Comparison of ENCODE assay signal across 8 cellular contexts in the genomic region with DNA sequence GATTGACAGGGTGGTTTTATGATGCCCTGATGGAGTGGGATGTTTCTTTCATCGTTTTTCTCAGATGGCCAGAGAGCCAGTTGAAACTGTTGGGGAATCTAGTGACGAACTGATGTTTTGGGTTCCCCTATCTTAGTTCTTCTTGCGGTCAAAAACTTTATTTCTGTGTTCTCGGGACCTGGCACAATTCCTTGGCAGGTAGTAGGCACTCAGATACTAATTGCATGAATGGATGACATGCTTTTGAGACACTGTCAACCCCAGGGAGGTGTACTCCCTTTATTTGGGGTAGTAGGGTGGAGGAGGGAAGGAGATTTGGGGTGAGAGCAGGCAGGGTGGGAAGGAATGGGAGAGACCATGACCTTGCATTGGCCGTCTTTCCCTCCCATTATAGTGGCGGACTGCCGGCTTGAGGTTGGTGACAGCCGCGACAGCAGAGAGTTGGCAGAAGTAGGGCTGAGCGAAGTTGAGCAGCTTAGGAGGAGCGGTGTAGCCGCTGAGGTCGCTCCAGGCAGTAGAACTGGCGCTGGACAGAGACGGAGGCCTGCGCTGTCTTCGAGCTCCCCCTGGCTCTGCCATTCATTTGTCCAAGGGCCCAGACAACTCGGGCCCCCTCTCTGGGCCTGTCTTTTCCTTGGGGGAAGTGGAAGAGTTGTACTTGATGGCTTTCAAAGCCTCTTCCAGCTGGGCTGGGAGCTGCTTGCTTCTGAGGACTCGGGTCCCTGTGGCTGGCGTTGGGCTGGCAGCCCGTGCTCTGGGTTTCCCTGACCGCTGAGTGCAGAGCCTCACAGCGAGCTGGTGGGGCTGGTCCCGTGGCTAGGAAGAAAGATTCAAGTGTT. TPM values are rescaled to one million over a fixed set of nuclear protein-coding genes. Genes with fewer than 3 reads are reported as not detected.
DNase-seq lines count a peak whose midpoint lies in the region; ATAC-seq and TF ChIP-seq lines count a peak whose summit lies in the region.

No MANE protein-coding gene starts in this region.

- 64 to 73% methylated on average over 24 of the region's 24 CpGs for WGBS in testis, 2 donors

- no peak for TF ChIP-seq POLR2A in testis (IDR thresholded peaks at IDR 0.05)

- H3K4me3 Mint-ChIP-seq in Calu3 (ENCODE audit: low read depth, unreplicated experiment), result peak overlapping the region; percentile 81
- H3K4me3 Mint-ChIP-seq in activated naive CD8-positive, alpha-beta T cell treated with anti-CD3 and anti-CD28 coated beads, Interleukin-2, amount 50 U/mL, for 24 hours, result peak overlapping the region; percentile 86
- peak overlapping the region; percentile 86 to 92 for H3K4me3 Mint-ChIP-seq in stimulated activated naive B cell treated with anti-CD40 and anti-IgM and Interleukin-4, amounts not matched to agents 10 μg/mL and 1 μg/mL and 100 μg/mL, for 72 hours

- no peaks in the 10 kb centered on the region for H3K27me3 Mint-ChIP-seq in Calu3 (ENCODE audit: unreplicated experiment)
- H3K27me3 Mint-ChIP-seq in activated naive CD8-positive, alpha-beta T cell treated with anti-CD3 and anti-CD28 coated beads, Interleukin-2, amount 50 U/mL, for 24 hours, result no peaks in the 10 kb centered on the region
- no peaks in the 10 kb centered on the region for H3K27me3 Mint-ChIP-seq in stimulated activated naive B cell treated with anti-CD40 and anti-IgM and Interleukin-4, amounts not matched to agents 10 μg/mL and 1 μg/mL and 100 μg/mL, for 72 hours

- H3K27ac ChIP-seq in testis, result no peak overlapping the region

- intact Hi-C loops in Calu3 (cut with micrococcal nuclease; ENCODE audit: unreplicated experiment), result no loop called here
- intact Hi-C loops in testis (cut with DNase I; ENCODE audit: low total_unique reads), result no loop called here

- H3K36me3 Mint-ChIP-seq in Calu3 (ENCODE audit: insufficient read depth, unreplicated experiment), result peaks cover 81% of the 10 kb centered on the region
- H3K36me3 Mint-ChIP-seq in activated naive CD8-positive, alpha-beta T cell treated with anti-CD3 and anti-CD28 coated beads, Interleukin-2, amount 50 U/mL, for 24 hours (ENCODE audit: low read depth), result peaks cover 49% of the 10 kb centered on the region
- H3K36me3 Mint-ChIP-seq in stimulated activated naive B cell treated with anti-CD40 and anti-IgM and Interleukin-4, amounts not matched to agents 10 μg/mL and 1 μg/mL and 100 μg/mL, for 72 hours, result peaks cover 56 to 64% of the 10 kb centered on the region in 2 donors

- H3K4me1 ChIP-seq in testis, result peaks cover 7% of the 10 kb centered on the region

- CTCF ChIA-PET in Calu3 (lab: Charles Lee), result interaction anchor here (0.9 to 2.6 kb wide), 9 partner anchors 8 to 163 kb away, joined by 3 to 5 read pairs (median 4); no protein-coding TSS in a partner anchor

- no peaks in the 10 kb centered on the region for H3K27me3 ChIP-seq in kidney epithelial cell (ENCODE audit: control insufficient read depth, insufficient read depth, low read length)
- H3K27me3 ChIP-seq in testis, result no peaks in the 10 kb centered on the region

- H3K27ac Mint-ChIP-seq in Calu3 (ENCODE audit: unreplicated experiment), result peak overlapping the region; percentile 74
- H3K27ac Mint-ChIP-seq in activated naive CD8-positive, alpha-beta T cell treated with anti-CD3 and anti-CD28 coated beads, Interleukin-2, amount 50 U/mL, for 24 hours, result peak overlapping the region; percentile 81
- peak overlapping the region; percentile 73 for H3K27ac Mint-ChIP-seq in stimulated activated naive B cell treated with anti-CD40 and anti-IgM and Interleukin-4, amounts not matched to agents 10 μg/mL and 1 μg/mL and 100 μg/mL, for 72 hours

- no TSS peak for BruUV-seq in Calu3 (replicated peaks; lab: Mats Ljungman, UMichigan)

- H3K36me3 ChIP-seq in kidney epithelial cell (ENCODE audit: control insufficient read depth, insufficient read depth, low read length) (no peaks in the 10 kb centered on the region), testis (ENCODE audit: low read depth, missing control alignments) (no peaks in the 10 kb centered on the region)

- H3K4me3 ChIP-seq in kidney epithelial cell (ENCODE audit: low read depth, low read length) (peak overlapping the region; percentile 10), testis (no peak overlapping the region)

- DNase-seq in Calu3 (peak; percentile 53), NOMO-1 treated with DMSO at 0.1 percent for 48 hours (lab: John Stamatoyannopoulos, UW; ENCODE audit: unreplicated experiment) (peak; percentile 49), kidney epithelial cell (ENCODE audit: low read depth) (no peak), NCI-H2081 treated with DMSO at 0.1 percent for 48 hours (lab: John Stamatoyannopoulos, UW) (no peak), H4 (ENCODE audit: low spot score) (no peak), testis (no peak)
- DNase-seq in activated naive CD8-positive, alpha-beta T cell treated with anti-CD3 and anti-CD28 coated beads, Interleukin-2, amount 50 U/mL, for 24 hours, result peak; percentile 44
- no peak for DNase-seq in stimulated activated naive B cell treated with anti-CD40 and anti-IgM and Interleukin-4, amounts not matched to agents 10 μg/mL and 1 μg/mL and 100 μg/mL, for 72 hours

- peaks cover 61% of the 10 kb centered on the region for H3K4me1 Mint-ChIP-seq in Calu3 (ENCODE audit: low read depth, unreplicated experiment)
- H3K4me1 Mint-ChIP-seq in activated naive CD8-positive, alpha-beta T cell treated with anti-CD3 and anti-CD28 coated beads, Interleukin-2, amount 50 U/mL, for 24 hours, result peaks cover 75% of the 10 kb centered on the region
- peaks cover 65 to 79% of the 10 kb centered on the region in 2 donors for H3K4me1 Mint-ChIP-seq in stimulated activated naive B cell treated with anti-CD40 and anti-IgM and Interleukin-4, amounts not matched to agents 10 μg/mL and 1 μg/mL and 100 μg/mL, for 72 hours

- TF ChIP-seq CTCF in Calu3 (IDR thresholded peaks at IDR 0.05; ENCODE audit: unreplicated experiment) (no peak), kidney epithelial cell (IDR thresholded peaks at IDR 0.05; ENCODE audit: insufficient read depth, low read length, poor library complexity, severe bottlenecking) (peak; percentile 52), testis (IDR thresholded peaks at IDR 0.05) (no peak)

- H3K9me3 ChIP-seq in testis, result no peaks in the 10 kb centered on the region

- peaks cover 6% of the 10 kb centered on the region for H3K9me3 Mint-ChIP-seq in Calu3 (ENCODE audit: low read depth, unreplicated experiment)
- peaks cover 9% of the 10 kb centered on the region for H3K9me3 Mint-ChIP-seq in activated naive CD8-positive, alpha-beta T cell treated with anti-CD3 and anti-CD28 coated beads, Interleukin-2, amount 50 U/mL, for 24 hours
- H3K9me3 Mint-ChIP-seq in stimulated activated naive B cell treated with anti-CD40 and anti-IgM and Interleukin-4, amounts not matched to agents 10 μg/mL and 1 μg/mL and 100 μg/mL, for 72 hours, result peaks cover 4 to 11% of the 10 kb centered on the region in 2 donors

- peak; percentile 39 for ATAC-seq in activated naive CD8-positive, alpha-beta T cell treated with anti-CD3 and anti-CD28 coated beads, Interleukin-2, amount 50 U/mL, for 24 hours
- no peak for ATAC-seq in stimulated activated naive B cell treated with anti-CD40 and anti-IgM and Interleukin-4, amounts not matched to agents 10 μg/mL and 1 μg/mL and 100 μg/mL, for 72 hours (replicated peaks)

RNA-seq across cellular contexts. Expression of a gene that starts 2.6 kb away (rescaled TPM):
- 23.3 and 24.4 TPM in 2 replicates for total RNA-seq in Calu3 (2022)
- 11.0 and 13.7 TPM in 2 replicates for total RNA-seq in kidney epithelial cell
- 4.7 and 4.9 TPM in 2 replicates for total RNA-seq in H4 (2014; rRNA removed; shearing (Covaris generic))
- 10 to 100 TPM in 1 of 2 donors, 1 to 10 TPM in 1; 9.7 to 12.2 TPM for total RNA-seq in testis
- polyA plus RNA-seq in testis (ENCODE audit: insufficient read depth, low read depth, low replicate concordance), result 4.3 TPM

Comparison
In these comparisons a context has a peak if more than half of its experiments do, and no peak if none do; other contexts are left out.
1. DNase-seq: peak in Calu3 (single experiment), NOMO-1 treated with DMSO at 0.1 percent for 48 hours (single experiment) and activated naive CD8-positive, alpha-beta T cell treated with anti-CD3 and anti-CD28 coated beads, Interleukin-2, amount 50 U/mL, for 24 hours (single experiment); none in kidney epithelial cell (single experiment), stimulated activated naive B cell treated with anti-CD40 and anti-IgM and Interleukin-4, amounts not matched to agents 10 μg/mL and 1 μg/mL and 100 μg/mL, for 72 hours (single experiment), NCI-H2081 treated with DMSO at 0.1 percent for 48 hours (single experiment), H4 (single experiment) and testis (single experiment).
2. Peak in every context shown above with its lines, with median percentiles within 50 percentile points of each other: H3K27ac Mint-ChIP-seq and H3K4me3 Mint-ChIP-seq.